Comparison of ENCODE assay signal across 8 cellular contexts in the genomic region with DNA sequence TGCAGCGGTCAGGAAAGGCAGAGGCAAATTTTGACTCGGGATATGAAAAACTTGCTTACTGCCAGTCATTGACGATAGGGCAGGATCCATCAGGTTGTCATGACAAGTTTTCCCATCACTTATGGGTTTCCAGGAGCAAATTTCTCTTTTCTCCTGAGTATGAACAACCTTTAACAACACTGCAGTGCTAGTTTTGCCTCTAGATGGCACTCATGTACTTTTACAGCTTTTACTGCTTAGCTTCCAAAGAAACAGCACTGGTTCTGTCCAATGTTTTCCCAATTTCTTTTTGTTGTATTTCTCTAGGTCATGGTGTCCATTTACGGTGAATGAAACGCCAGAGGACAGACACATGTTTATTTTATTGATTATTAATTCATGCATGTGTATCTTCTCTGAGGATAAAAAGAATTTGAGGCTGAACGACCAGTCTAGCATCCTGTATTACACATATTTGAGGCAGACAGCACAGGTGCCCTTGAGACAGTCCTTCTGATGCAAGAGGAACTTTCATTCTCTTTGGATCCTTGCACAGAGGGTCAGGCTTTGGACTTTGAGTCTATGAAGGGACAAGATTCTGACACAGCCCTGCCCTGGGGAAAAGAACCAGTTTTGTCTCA.
A peak's percentile ranks its signal among the peaks of the same experiment; 100 is the strongest.
DNase-seq lines count a peak whose midpoint lies in the region; ATAC-seq and TF ChIP-seq lines count a peak whose summit lies in the region.

No MANE protein-coding gene starts in this region.

- H3K4me1 ChIP-seq in mammary epithelial cell (ENCODE audit: insufficient read depth, low read length) = no peaks in the 10 kb centered on the region

- dilution Hi-C loops in mammary epithelial cell (cut with HindIII; ENCODE audit: low sequenced_read_pairs) = loop anchor here (5.0 kb wide), 1 partner anchor 108 kb away; no protein-coding TSS in a partner anchor

- DNase-seq in DMS114 treated with DMSO at 0.1 percent for 48 hours (lab: John Stamatoyannopoulos, UW; ENCODE audit: unreplicated experiment) (peak; percentile 73), NCI-H345 (lab: John Stamatoyannopoulos, UW) (peak; percentile 70), mammary epithelial cell (peak; percentile 54), left lobe of liver (ENCODE audit: low spot score) (no peak), T-helper 1 cell (no peak)

- no peak overlapping the region for H2AFZ ChIP-seq in mammary epithelial cell (ENCODE audit: low read depth, low read length)

- H3K9me3 ChIP-seq in mammary epithelial cell (replicated peaks; ENCODE audit: insufficient read depth, low read length) = no peaks in the 10 kb centered on the region

- intact Hi-C loops in mammary epithelial cell (cut with micrococcal nuclease) = loop anchor here (1.0 kb wide), 4 partner anchors 93 to 389 kb away; a partner anchor contains a TSS

- CTCF ChIA-PET in mammary epithelial cell (lab: Charles Lee; ENCODE audit: low non-redundant PET) = interaction anchor here (0.6 to 1.0 kb wide), 3 partner anchors 92 to 736 kb away, joined by 3 to 5 read pairs (median 4); no protein-coding TSS in a partner anchor

- H3K36me3 ChIP-seq in mammary epithelial cell (ENCODE audit: insufficient read depth, low read length) = no peaks in the 10 kb centered on the region

- no peak overlapping the region for H3K4me3 ChIP-seq in mammary epithelial cell (replicated peaks in 1 of 3; ENCODE audit: insufficient read depth in 1 of 3, low read depth in 2 of 3, low read length in 3 of 3)

- TF ChIP-seq CTCF in mammary epithelial cell (conservative IDR thresholded peaks at IDR 0.05 in 1 of 2, IDR thresholded peaks at IDR 0.05 in 1 of 2; ENCODE audit: extremely low read depth in 1 of 2, insufficient read depth in 1 of 2, low read depth in 1 of 2, low read length in 2 of 2) = peak; percentile 94 to 96

- H3K9ac ChIP-seq in mammary epithelial cell (ENCODE audit: insufficient read depth, low read length) = no peak overlapping the region

- H3K4me2 ChIP-seq in mammary epithelial cell (ENCODE audit: insufficient read depth, low read depth, low read length) = no peak overlapping the region

- ATAC-seq in HG02885 (IDR thresholded peaks at IDR 0.05; ENCODE audit: poor library complexity, unreplicated experiment) (peak; percentile 41), left lobe of liver (peak; percentile 89), HG03039 (IDR thresholded peaks at IDR 0.05; ENCODE audit: unreplicated experiment) (no peak), GM19397 (IDR thresholded peaks at IDR 0.05; ENCODE audit: unreplicated experiment) (no peak)

- no peaks in the 10 kb centered on the region for H3K79me2 ChIP-seq in mammary epithelial cell (ENCODE audit: insufficient read depth, low read length)

- H3K27me3 ChIP-seq in mammary epithelial cell (ENCODE audit: insufficient read depth, low read length) = peaks cover 3% of the 10 kb centered on the region

- no peaks in the 10 kb centered on the region for H4K20me1 ChIP-seq in mammary epithelial cell (ENCODE audit: insufficient read depth, low read length)

- in situ Hi-C loops in mammary epithelial cell (cut with MboI; ENCODE audit: low sequenced_read_pairs in 2 of 2) = loop anchor here (5.0 to 25.0 kb wide), 4 partner anchors 93 to 403 kb away; no protein-coding TSS in a partner anchor

- WGBS in mammary epithelial cell (ENCODE audit: low coverage, missing lambda C conversion rate) = 16% methylated on average over 6 of the region's 6 CpGs

- H3K27ac ChIP-seq in mammary epithelial cell (ENCODE audit: insufficient read depth, low read depth, low read length) = no peak overlapping the region

- no TSS peak for BruUV-seq in mammary epithelial cell (replicated peaks; lab: Mats Ljungman, UMichigan)

Comparison
In these comparisons a context has a peak if more than half of its experiments do, and no peak if none do; other contexts are left out.
1. DNase-seq: peak in DMS114 treated with DMSO at 0.1 percent for 48 hours (single experiment), NCI-H345 (single experiment) and mammary epithelial cell (single experiment); none in left lobe of liver (single experiment) and T-helper 1 cell (0 of 5).
2. ATAC-seq: peak in HG02885 (single experiment) and left lobe of liver (single experiment); none in HG03039 (single experiment) and GM19397 (single experiment).